ENCODE assay signal across 10 cellular contexts in the genomic region with DNA sequence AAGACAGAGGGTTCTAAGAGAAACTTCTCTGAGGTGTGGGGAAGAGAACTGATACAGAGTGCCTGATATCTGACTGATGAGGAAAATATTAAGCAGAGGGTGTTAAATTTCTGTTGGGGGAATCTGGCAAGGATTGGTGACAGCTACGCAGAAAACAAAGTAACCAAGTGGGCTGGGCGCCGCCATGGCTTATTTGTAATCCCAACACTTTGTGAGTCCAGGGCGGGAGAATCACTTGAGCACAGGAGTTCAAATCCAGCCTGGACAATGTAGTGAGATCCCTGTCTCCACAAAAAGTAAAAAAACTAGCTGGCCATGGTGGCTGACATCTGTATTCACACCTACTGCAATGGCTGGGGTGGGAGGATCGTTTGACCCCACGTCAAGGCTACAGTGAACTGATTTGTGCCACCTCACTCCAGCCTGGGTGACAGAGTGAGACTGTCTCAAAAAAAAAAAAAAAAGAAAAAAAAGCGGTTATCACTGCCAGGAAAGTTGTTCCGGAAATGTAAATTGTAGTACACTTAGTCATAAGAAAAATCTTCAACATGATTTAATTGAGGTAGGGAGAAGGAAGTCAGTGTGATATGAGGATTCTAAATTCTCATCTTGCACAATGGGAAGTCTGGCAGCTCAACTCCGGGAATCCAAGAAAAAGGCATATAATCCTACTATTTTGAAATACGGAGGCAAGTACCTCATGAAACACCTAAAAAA. TPM values are rescaled to one million over a fixed set of nuclear protein-coding genes. Genes with fewer than 3 reads are reported as not detected.
A peak's percentile ranks its signal among the peaks of the same experiment; 100 is the strongest.
DNase-seq lines count a peak whose midpoint lies in the region; ATAC-seq, FAIRE-seq and TF ChIP-seq lines count a peak whose summit lies in the region.
"Had no signal": no experiment of that assay in that cellular context is flagged by ENCODE, and none has a peak within 500 bp of the region (broad histone marks: within the 10 kb centered on the region; RNA-seq: fewer than 3 reads in every experiment).

No MANE protein-coding gene starts in this region.

- TF ChIP-seq CTCF in AG09309 (IDR thresholded peaks at IDR 0.05; ENCODE audit: control insufficient read depth, insufficient read depth, low read depth, low read length, missing control alignments), result no peak
- TF ChIP-seq CTCF in lung (IDR thresholded peaks at IDR 0.05; ENCODE audit: control extremely low read depth, extremely low read depth), result no peak
- TF ChIP-seq CTCF in D721Med (IDR thresholded peaks at IDR 0.05; ENCODE audit: insufficient read depth, missing control alignments), result no peak

- no peak for FAIRE-seq in D721Med (lab: Jason Lieb, UNC)

- H3K4me1 ChIP-seq in adipocyte (ENCODE audit: control insufficient read depth, insufficient read depth, low read length) (peaks cover 52% of the 10 kb centered on the region), lung (ENCODE audit: control insufficient read depth in 2 of 2, insufficient read depth in 2 of 2, low read length in 2 of 2) (peaks cover 1 to 15% of the 10 kb centered on the region in 2 donors)

- peak overlapping the region in 1 of 2 donors; percentile 60 for H3K27ac ChIP-seq in lung (ENCODE audit: low read depth in 1 of 2, low read length in 1 of 2)

- no peak overlapping the region for H3K4me3 ChIP-seq in AG09309 (ENCODE audit: control insufficient read depth, low read depth, low read length)
- no peak overlapping the region for H3K4me3 ChIP-seq in adipocyte (ENCODE audit: low read length)
- H3K4me3 ChIP-seq in lung, result no peak overlapping the region
- H3K4me3 ChIP-seq: heart right ventricle had no signal

- DNase-seq in AG09309 (ENCODE audit: low read depth), result peak; percentile 68
- DNase-seq in HS-5 (ENCODE audit: low read depth), result peak; percentile 71
- peak; percentile 55 for DNase-seq in adipocyte (ENCODE audit: low read depth)
- DNase-seq in lung (ENCODE audit: low spot score), result no peak
- no peak for DNase-seq in NK-92 (lab: John Stamatoyannopoulos, UW; ENCODE audit: unreplicated experiment)
- no peak for DNase-seq in activated gamma-delta T cell (lab: John Stamatoyannopoulos, UW)
- DNase-seq in pons (ENCODE audit: low spot score), result no peak
- no peak for DNase-seq in D721Med (ENCODE audit: insufficient read length, low spot score)
- DNase-seq: heart right ventricle, NCI-H526 treated with DMSO at 0.1 percent for 48 hours had no signal

- H3K9ac ChIP-seq in adipocyte (ENCODE audit: low read length), result peak overlapping the region; percentile 57

- peaks cover 33% of the 10 kb centered on the region for H3K36me3 ChIP-seq in adipocyte (ENCODE audit: control insufficient read depth, insufficient read depth, low read length, severe bottlenecking)
- peaks cover 9 to 13% of the 10 kb centered on the region in 2 donors for H3K36me3 ChIP-seq in lung (ENCODE audit: control insufficient read depth in 2 of 2, insufficient read depth in 2 of 2, low read length in 2 of 2)

- WGBS in lung, 2 donors, result 52% methylated on average over 10 of the region's 10 CpGs

- peak; percentile 9 for ATAC-seq in lung (ENCODE audit: insufficient read depth, low FRiP score)
- ATAC-seq: heart right ventricle had no signal

- no peaks in the 10 kb centered on the region for H3K27me3 ChIP-seq in adipocyte (replicated peaks; ENCODE audit: control insufficient read depth, insufficient read depth, low read length)
- no peaks in the 10 kb centered on the region for H3K27me3 ChIP-seq in lung (ENCODE audit: control insufficient read depth, insufficient read depth)
- H3K27me3 ChIP-seq: heart right ventricle had no signal

- no peaks in the 10 kb centered on the region for H3K9me3 ChIP-seq in adipocyte (ENCODE audit: control insufficient read depth, low read length)
- no peaks in the 10 kb centered on the region for H3K9me3 ChIP-seq in lung (ENCODE audit: control insufficient read depth in 2 of 2, insufficient read depth in 1 of 2, low read length in 1 of 2)
- H3K9me3 ChIP-seq: heart right ventricle had no signal

RNA-seq across cellular contexts. Expression of a gene that starts 2.3 kb away (rescaled TPM):
- 10 to 100 TPM in 1 of 2 donors, 1 to 10 TPM in 1; 5.6 to 10.2 TPM for total RNA-seq in lung
- 1 to 10 TPM; 5.6 to 6.8 TPM for polyA plus RNA-seq in lung

RNA-seq across cellular contexts. Expression of a gene that starts 17.8 kb away (rescaled TPM):
- 10 to 100 TPM; 41.0 to 72.7 TPM for total RNA-seq in lung
- polyA plus RNA-seq in lung, result 100 to 1,000 TPM; 123 to 125 TPM

RNA-seq across cellular contexts. Expression of a gene that starts 18.0 kb away (rescaled TPM):
- total RNA-seq in lung, result 10 to 100 TPM; 34.4 to 54.4 TPM
- 100 to 1,000 TPM in 1 of 2 donors, 10 to 100 TPM in 1; 62.8 to 111 TPM for polyA plus RNA-seq in lung

Comparison
In these comparisons a context has a peak if more than half of its experiments do, and no peak if none do; other contexts are left out.
1. DNase-seq: peak in AG09309 (single experiment), HS-5 (single experiment) and adipocyte (single experiment); none in lung (single experiment), NK-92 (single experiment), activated gamma-delta T cell (single experiment), pons (single experiment) and D721Med (single experiment).